Comparison of ENCODE assay signal across 18 cellular contexts in genomic region chr1:107626075-107626796, GRCh38.
DNase-seq lines count a peak whose midpoint lies in the region; ATAC-seq and TF ChIP-seq lines count a peak whose summit lies in the region.
"Had no signal": no experiment of that assay in that cellular context is flagged by ENCODE, and none has a peak within 500 bp of the region (broad histone marks: within the 10 kb centered on the region; RNA-seq: fewer than 3 reads in every experiment).

No MANE protein-coding gene starts in this region.

- H3K79me2 ChIP-seq in trophoblast cell (ENCODE audit: control insufficient read depth, insufficient read depth, low read length, poor library complexity): no peaks in the 10 kb centered on the region

- no peak overlapping the region for H4K12ac ChIP-seq in trophoblast cell (ENCODE audit: low read depth, low read length)

- no peak overlapping the region for H2AFZ ChIP-seq in trophoblast cell (ENCODE audit: insufficient read depth, low read length, poor library complexity)

- no peak overlapping the region for H3K27ac ChIP-seq in HEK293 (ENCODE audit: extremely low read depth, low read depth, low read length)
- H3K27ac ChIP-seq in trophoblast cell (ENCODE audit: low read depth, low read length): peak overlapping the region; percentile 17
- no peak overlapping the region for H3K27ac ChIP-seq in thyroid gland

- no peak overlapping the region for H3K23ac ChIP-seq in trophoblast cell (ENCODE audit: low read length)

- no peak overlapping the region for H3K4ac ChIP-seq in trophoblast cell (ENCODE audit: low read depth, low read length)

- H3K36me3 ChIP-seq in HEK293 (ENCODE audit: control insufficient read depth in 2 of 2, insufficient read depth in 1 of 2, low read length in 2 of 2) (no peaks in the 10 kb centered on the region), trophoblast cell (ENCODE audit: control insufficient read depth in 1 of 2, insufficient read depth in 2 of 2, low read length in 2 of 2) (no peaks in the 10 kb centered on the region), thyroid gland (no peaks in the 10 kb centered on the region)

- no CpG with 5 or more reads among the region's 2 CpGs for WGBS in trophoblast cell (ENCODE audit: extremely low coverage, insufficient coverage, insufficient read length)
- WGBS in thyroid gland, 2 donors: 57 to 69% methylated on average over 2 of the region's 2 CpGs

- H3K9ac ChIP-seq in trophoblast cell (ENCODE audit: low read length): no peak overlapping the region

- intact Hi-C loops in thyroid gland (cut with DNase I): no loop called here

- no peak for TF ChIP-seq POLR2A in thyroid gland (IDR thresholded peaks at IDR 0.05)

- ATAC-seq in GM18520 (IDR thresholded peaks at IDR 0.05; ENCODE audit: unreplicated experiment): no peak
- ATAC-seq in GM21619 (IDR thresholded peaks at IDR 0.05; ENCODE audit: unreplicated experiment): no peak
- ATAC-seq: effector memory CD8-positive, alpha-beta T cell; naive thymus-derived CD4-positive, alpha-beta T cell had no signal

- no peak overlapping the region for H3K14ac ChIP-seq in trophoblast cell (ENCODE audit: low read length)

- no peak overlapping the region for H4K8ac ChIP-seq in trophoblast cell (ENCODE audit: low read depth, low read length)

- no peak overlapping the region for H3K18ac ChIP-seq in trophoblast cell (ENCODE audit: low read length)

- H2BK120ac ChIP-seq in trophoblast cell (ENCODE audit: insufficient read depth, low read length, poor library complexity): no peak overlapping the region

- no peak for TF ChIP-seq CTCF in HEK293 (tag by site-specific recombination; IDR thresholded peaks at IDR 0.05)
- TF ChIP-seq CTCF in thyroid gland (IDR thresholded peaks at IDR 0.05): no peak

- H3K27me3 ChIP-seq in trophoblast cell (ENCODE audit: insufficient read depth, low read length) (no peaks in the 10 kb centered on the region), thyroid gland (no peaks in the 10 kb centered on the region)

- H3K4me3 ChIP-seq in HEK293 (ENCODE audit: low read depth, low read length) (no peak overlapping the region), trophoblast cell (ENCODE audit: low read depth, low read length) (no peak overlapping the region), thyroid gland (replicated peaks in 1 of 3) (no peak overlapping the region)

- H2BK12ac ChIP-seq in trophoblast cell (ENCODE audit: low read length): no peak overlapping the region

- H3K4me1 ChIP-seq in HEK293 (ENCODE audit: control insufficient read depth, insufficient read depth, low read length): 0 out of 2 replicates have a peak, but pooled peaks cover 2% of the 10 kb centered on the region
- peaks cover 0 to 2% of the 10 kb centered on the region in 2 experiments for H3K4me1 ChIP-seq in trophoblast cell (ENCODE audit: control insufficient read depth in 1 of 2, insufficient read depth in 2 of 2, low read length in 2 of 2)
- H3K4me1 ChIP-seq in thyroid gland: no peaks in the 10 kb centered on the region
- H3K4me1 ChIP-seq: Caco-2 had no signal

- POLR2A ChIA-PET in HEK293 (lab: Yijun Ruan, JAX): no interaction called here

- H4K91ac ChIP-seq in trophoblast cell (ENCODE audit: low read depth, low read length): no peak overlapping the region

- H3K79me1 ChIP-seq in trophoblast cell (ENCODE audit: low read length): no peaks in the 10 kb centered on the region

- no peaks in the 10 kb centered on the region for H3K9me3 ChIP-seq in HEK293 (ENCODE audit: control insufficient read depth, insufficient read depth, low read depth, low read length)
- no peaks in the 10 kb centered on the region for H3K9me3 ChIP-seq in trophoblast cell (ENCODE audit: insufficient read depth, low read depth, low read length)
- no peaks in the 10 kb centered on the region for H3K9me3 ChIP-seq in thyroid gland
- H3K9me3 ChIP-seq: Caco-2 had no signal

- DNase-seq in AG20443 (ENCODE audit: low spot score) (peak; percentile 30), astrocyte of the hippocampus (ENCODE audit: low read depth, low spot score) (peak; percentile 3), trophoblast cell (peak; percentile 27 to 65), thyroid gland (no peak), activated T-cell treated with anti-CD3 and anti-CD28 coated beads for 4 hours (no peak)
- DNase-seq: ACHN; activated CD4-positive, alpha-beta memory T cell treated with anti-CD3 and anti-CD28 coated beads, Interleukin-2, amount 10 ng/mL, durations not matched to agents 7 days and 5 days; activated effector memory CD4-positive, alpha-beta T cell treated with Interleukin-2 at 50 U/mL for 16 hours; Caco-2; effector memory CD8-positive, alpha-beta T cell; Karpas-422; naive thymus-derived CD4-positive, alpha-beta T cell; NCI-H2081 treated with DMSO at 0.1 percent for 48 hours; Right ventricle myocardium superior; substantia nigra had no signal

- no peak overlapping the region for H3K4me2 ChIP-seq in trophoblast cell (ENCODE audit: low read length)

- H2AK5ac ChIP-seq in trophoblast cell (ENCODE audit: low read length): no peak overlapping the region

- CTCF ChIA-PET in HEK293 (lab: Yijun Ruan, JAX): no interaction called here

- no peak overlapping the region for H2BK5ac ChIP-seq in trophoblast cell (ENCODE audit: low read depth, low read length, poor library complexity)

TF ChIP-seq in HEK293, 187 proteins besides CTCF, POLR2A, EP300 and RAD21 (continues in another document):
- TF ChIP-seq SCRT1 (tag by site-specific recombination; IDR thresholded peaks at IDR 0.05; ENCODE audit: borderline replicate concordance): no peak; the same call in 1 of the 2 replicates
- TF ChIP-seq ZBTB20 (tag by site-specific recombination; IDR thresholded peaks at IDR 0.05): 0 out of 2 replicates have a peak, but pooled peaks have one; percentile 33
- no peak for TF ChIP-seq KLF16 (tag by site-specific recombination; IDR thresholded peaks at IDR 0.05)
- TF ChIP-seq ZNF24 (tag by site-specific recombination; IDR thresholded peaks at IDR 0.05): no peak
- no peak for TF ChIP-seq ZNF776 (tag by site-specific recombination; IDR thresholded peaks at IDR 0.05; ENCODE audit: borderline replicate concordance)
- TF ChIP-seq ZNF148 (tag by site-specific recombination; IDR thresholded peaks at IDR 0.05; ENCODE audit: borderline replicate concordance): no peak
- TF ChIP-seq ZNF184 (tag by site-specific recombination; IDR thresholded peaks at IDR 0.05): no peak
- no peak for TF ChIP-seq ZBTB7A (tag by site-specific recombination; IDR thresholded peaks at IDR 0.05; ENCODE audit: low read depth)
- TF ChIP-seq PRDM6 (tag by site-specific recombination; IDR thresholded peaks at IDR 0.05): peak; percentile 97
- TF ChIP-seq ZNF76 (tag by site-specific recombination; IDR thresholded peaks at IDR 0.05; ENCODE audit: borderline replicate concordance, low read depth): no peak
- no peak for TF ChIP-seq ZNF561 (tag by site-specific recombination; IDR thresholded peaks at IDR 0.05; ENCODE audit: borderline replicate concordance)
- TF ChIP-seq ZNF629 (tag by site-specific recombination; IDR thresholded peaks at IDR 0.05): peak; percentile 17; the same call in 1 of the 2 replicates
- no peak for TF ChIP-seq ZNF394 (tag by site-specific recombination; IDR thresholded peaks at IDR 0.05; ENCODE audit: borderline replicate concordance)
- TF ChIP-seq PRDM1 (tag by site-specific recombination; IDR thresholded peaks at IDR 0.05): no peak
- no peak for TF ChIP-seq ZNF837 (tag by site-specific recombination; IDR thresholded peaks at IDR 0.05)
- TF ChIP-seq ZNF214 (tag by site-specific recombination; IDR thresholded peaks at IDR 0.05; ENCODE audit: borderline replicate concordance): no peak
- TF ChIP-seq ZSCAN4 (tag by site-specific recombination; IDR thresholded peaks at IDR 0.05): no peak
- TF ChIP-seq ZNF292 (tag by site-specific recombination; IDR thresholded peaks at IDR 0.05; ENCODE audit: borderline replicate concordance, low read depth): no peak

Comparison
In these comparisons a context has a peak if more than half of its experiments do, and no peak if none do; other contexts are left out.
1. DNase-seq: peak in AG20443 (single experiment), astrocyte of the hippocampus (single experiment) and trophoblast cell (2 of 2); none in thyroid gland (0 of 2) and activated T-cell treated with anti-CD3 and anti-CD28 coated beads for 4 hours (single experiment).